In genomic region chr20:37990571-37991151, GRCh38 we compare ENCODE assay signal across 8 cellular contexts.
A peak's percentile ranks its signal among the peaks of the same experiment; 100 is the strongest.
DNase-seq lines count a peak whose midpoint lies in the region; ATAC-seq lines count a peak whose summit lies in the region.

No MANE protein-coding gene starts in this region.

- H3K27me3 Mint-ChIP-seq in activated naive CD8-positive, alpha-beta T cell: no peaks in the 10 kb centered on the region

- H3K27ac Mint-ChIP-seq in activated naive CD8-positive, alpha-beta T cell: peak overlapping the region; percentile 46

- no peaks in the 10 kb centered on the region for H3K9me3 Mint-ChIP-seq in activated naive CD8-positive, alpha-beta T cell (ENCODE audit: low read depth)

- peak; percentile 58 for DNase-seq in AG08396 (ENCODE audit: low spot score)
- peak; percentile 56 for DNase-seq in RKO (ENCODE audit: low spot score)
- DNase-seq in kidney tubule cell (ENCODE audit: low spot score): peak; percentile 96
- DNase-seq in stimulated activated CD8-positive, alpha-beta memory T cell treated with anti-CD3 and anti-CD28 coated beads, Interleukin-4, amount 100 ng/mL, for 4 hours (ENCODE audit: low read depth in 2 of 2, low spot score in 1 of 2): peak; percentile 8 to 31
- no peak for DNase-seq in NCI-H774 (lab: John Stamatoyannopoulos, UW)

- H3K36me3 Mint-ChIP-seq in activated naive CD8-positive, alpha-beta T cell: peaks cover 18% of the 10 kb centered on the region

- ATAC-seq in GM18870 (IDR thresholded peaks at IDR 0.05; ENCODE audit: unreplicated experiment) (peak; percentile 73), HG03097 (IDR thresholded peaks at IDR 0.05; ENCODE audit: low FRiP score, unreplicated experiment) (peak; percentile 80)

- H3K4me1 Mint-ChIP-seq in activated naive CD8-positive, alpha-beta T cell (ENCODE audit: low read depth): peaks cover 18% of the 10 kb centered on the region

- no peak overlapping the region for H3K4me3 Mint-ChIP-seq in activated naive CD8-positive, alpha-beta T cell
